20 cellular contexts compared by ENCODE assay signal in genomic region chr15:84868037-84868880, GRCh38. TPM values are rescaled to one million over a fixed set of nuclear protein-coding genes. Genes with fewer than 3 reads are reported as not detected.
DNase-seq lines count a peak whose midpoint lies in the region; ATAC-seq, FAIRE-seq and TF ChIP-seq lines count a peak whose summit lies in the region.
"Had no signal": no experiment of that assay in that cellular context is flagged by ENCODE, and none has a peak within 500 bp of the region (broad histone marks: within the 10 kb centered on the region; RNA-seq: fewer than 3 reads in every experiment).

No MANE protein-coding gene starts in this region.

- 100% methylated on average over 1 of the region's 12 CpGs; no CpG with 5 or more reads in 1 of the 2 experiments for WGBS in IMR-90 (ENCODE audit: extremely low coverage in 2 of 2, insufficient read length in 1 of 2), 2 experiments
- 92% methylated on average over 12 of the region's 12 CpGs; no CpG with 5 or more reads in 1 of the 2 experiments for WGBS in H1 (ENCODE audit: extremely low coverage in 1 of 2, insufficient coverage in 1 of 2, insufficient read length in 1 of 2, insufficient replicate concordance in 2 of 2, low coverage in 1 of 2, low lambda C conversion rate in 2 of 2, missing lambda C conversion rate in 1 of 2), 2 experiments

- H4K5ac ChIP-seq in IMR-90 (ENCODE audit: low read depth, low read length) (no peak overlapping the region), H1 (ENCODE audit: insufficient read length, low read depth, low read length) (no peak overlapping the region)

- H3K4ac ChIP-seq in IMR-90 (ENCODE audit: low read depth, low read length) = no peak overlapping the region
- no peak overlapping the region for H3K4ac ChIP-seq in H1 (replicated peaks; ENCODE audit: insufficient read length, low read depth, low read length)

- in situ Hi-C loops in IMR-90 (cut with MboI; ENCODE audit: low sequenced_read_pairs) (no loop called here), ACHN (cut with HindIII; ENCODE audit: low pct_ligation_motif_present, low pct_unique_long_range_greater_than_20kb, low sequenced_read_pairs) (no loop called here)

- H3K9me3 Mint-ChIP-seq in activated T-helper 17 cell treated with anti-CD3 and anti-CD28 coated beads, Interleukin-2, amount 50 U/mL, for 72 hours = no peaks in the 10 kb centered on the region
- H3K9me3 Mint-ChIP-seq: CD8-positive, alpha-beta T cell; HFFc6 had no signal

- intact Hi-C loops in IMR-90 (cut with micrococcal nuclease) = no loop called here

- H3K79me2 ChIP-seq in H1 (ENCODE audit: control insufficient read depth in 1 of 2, insufficient read depth in 2 of 2, low read length in 2 of 2) = no peaks in the 10 kb centered on the region

- no peak for TF ChIP-seq RAD21 in IMR-90 (IDR thresholded peaks at IDR 0.05; ENCODE audit: low read length)
- no peak for TF ChIP-seq RAD21 in H1 (IDR thresholded peaks at IDR 0.05 in 1 of 2, conservative IDR thresholded peaks at IDR 0.05 in 1 of 2; ENCODE audit: low read depth in 2 of 2, low read length in 2 of 2)

- H2BK5ac ChIP-seq in IMR-90 (ENCODE audit: low read depth, low read length, poor library complexity, severe bottlenecking) (no peak overlapping the region), H1 (ENCODE audit: low read depth, low read length) (no peak overlapping the region)

- H3K9me1 ChIP-seq in IMR-90 (ENCODE audit: insufficient read depth, low read length) = no peaks in the 10 kb centered on the region

- dilution Hi-C loops in IMR-90 (cut with HindIII; ENCODE audit: low sequenced_read_pairs, unreplicated experiment) = no loop called here

- no peak overlapping the region for H3K4me3 ChIP-seq in IMR-90 (ENCODE audit: insufficient read depth, low read depth, low read length)
- H3K4me3 ChIP-seq in H1 (ENCODE audit: extremely low read depth in 1 of 4, insufficient read depth in 2 of 4, low read depth in 3 of 4, low read length in 4 of 4) = no peak overlapping the region
- H3K4me3 ChIP-seq in neutrophil (ENCODE audit: low read depth in 1 of 2, low read length in 1 of 2) = peak overlapping the region in 1 of 2 experiments; percentile 48
- H3K4me3 ChIP-seq: A549, HAP-1 had no signal

- no peak for TF ChIP-seq EP300 in H1 (IDR thresholded peaks at IDR 0.05; ENCODE audit: borderline replicate concordance in 1 of 2, low read depth in 2 of 2, low read length in 2 of 2)

- H4K20me1 ChIP-seq in IMR-90 (ENCODE audit: insufficient read depth, low read length) (no peaks in the 10 kb centered on the region), H1 (replicated peaks in 1 of 2; ENCODE audit: control insufficient read depth in 1 of 2, insufficient read depth in 2 of 2, low read length in 2 of 2) (peaks cover 0 to 3% of the 10 kb centered on the region in 2 experiments)

- peak overlapping the region; percentile 19 for H3K27ac Mint-ChIP-seq in activated T-helper 17 cell treated with anti-CD3 and anti-CD28 coated beads, Interleukin-2, amount 50 U/mL, for 72 hours
- H3K27ac Mint-ChIP-seq: CD14-positive monocyte; CD8-positive, alpha-beta T cell; HFFc6 had no signal

- H3K4me1 ChIP-seq in IMR-90 (ENCODE audit: control insufficient read depth, insufficient read depth, low read length) (no peaks in the 10 kb centered on the region), H1 (replicated peaks in 1 of 4; ENCODE audit: control insufficient read depth in 3 of 4, insufficient read depth in 4 of 4, low read length in 3 of 4) (no peaks in the 10 kb centered on the region), neutrophil (ENCODE audit: control insufficient read depth in 1 of 2, insufficient read depth in 1 of 2, low read depth in 1 of 2, low read length in 1 of 2) (peaks cover 32 to 40% of the 10 kb centered on the region in 2 experiments)
- H3K4me1 ChIP-seq: HAP-1 had no signal

- H3K56ac ChIP-seq in IMR-90 (ENCODE audit: extremely low read depth, insufficient read depth, low read length) = no peak overlapping the region
- H3K56ac ChIP-seq in H1 (replicated peaks; ENCODE audit: insufficient read length, low read depth, low read length) = no peak overlapping the region

- no peaks in the 10 kb centered on the region for H3K36me3 ChIP-seq in IMR-90 (ENCODE audit: control insufficient read depth, insufficient read depth, low read length)
- no peaks in the 10 kb centered on the region; a peak in 1 of 8 replicates for H3K36me3 ChIP-seq in H1 (ENCODE audit: control insufficient read depth in 2 of 4, insufficient read depth in 4 of 4, low read length in 3 of 4)
- no peaks in the 10 kb centered on the region for H3K36me3 ChIP-seq in neutrophil
- H3K36me3 ChIP-seq: HAP-1 had no signal

- FAIRE-seq in H1 (lab: Jason Lieb, UNC) = no peak
- FAIRE-seq: A549, D721Med, G401.6, GM12891 had no signal

- H3K23me2 ChIP-seq in H1 (ENCODE audit: low read depth, low read length) = no peaks in the 10 kb centered on the region

- H3K79me1 ChIP-seq in IMR-90 (ENCODE audit: low read depth in 1 of 2, low read length in 2 of 2) = no peaks in the 10 kb centered on the region
- no peaks in the 10 kb centered on the region for H3K79me1 ChIP-seq in H1 (ENCODE audit: low read depth, low read length)

- H3K23ac ChIP-seq in IMR-90 (ENCODE audit: low read depth, low read length) = no peak overlapping the region
- H3K23ac ChIP-seq in H1 (ENCODE audit: insufficient read length) = no peak overlapping the region

- no peak for TF ChIP-seq POLR2A in IMR-90 (IDR thresholded peaks at IDR 0.05; ENCODE audit: low read depth, low read length)
- TF ChIP-seq POLR2A in H1 (IDR thresholded peaks at IDR 0.05; ENCODE audit: control extremely low read depth in 1 of 2, low read depth in 2 of 2, low read length in 2 of 2) = no peak

- H4K8ac ChIP-seq in IMR-90 (ENCODE audit: low read depth in 2 of 2, low read length in 2 of 2) (no peak overlapping the region), H1 (ENCODE audit: extremely low read depth, insufficient read depth, low read length) (peak overlapping the region; percentile 12; the same call in 1 of the 2 replicates)

- H2AK5ac ChIP-seq in IMR-90 (ENCODE audit: low read depth, low read length) = no peak overlapping the region
- H2AK5ac ChIP-seq in H1 (ENCODE audit: low read depth, low read length) = no peak overlapping the region

- CTCF ChIA-PET in IMR-90 (lab: Yijun Ruan, JAX) = no interaction called here
- CTCF ChIA-PET in H1 (lab: Charles Lee; ENCODE audit: partially characterized antibody) = interaction anchor here (0.5 to 7.8 kb wide), 11 partner anchors 10 to 139 kb away, joined by 3 to 74 read pairs (median 3); no protein-coding TSS in a partner anchor

- DNase-seq in IMR-90 (no peak), H1 (ENCODE audit: low read depth in 1 of 2, low spot score in 2 of 2) (no peak), ACHN (no peak)
- DNase-seq: CD8-positive, alpha-beta T cell; COR-L47; DMS153; DMS79 treated with DMSO at 0.1 percent for 48 hours; EL; GOT3; HFFc6 had no signal

- H3K14ac ChIP-seq in IMR-90 (replicated peaks; ENCODE audit: low read depth, low read length) = no peak overlapping the region
- no peak overlapping the region for H3K14ac ChIP-seq in H1 (ENCODE audit: insufficient read length)

- no peak overlapping the region for H3K27ac ChIP-seq in IMR-90 (ENCODE audit: insufficient read depth, low read length)
- no peak overlapping the region for H3K27ac ChIP-seq in H1 (ENCODE audit: low read depth, low read length)
- H3K27ac ChIP-seq in neutrophil = peak overlapping the region; percentile 91
- H3K27ac ChIP-seq: A549 had no signal

- H3K27me3 ChIP-seq in IMR-90 (ENCODE audit: control insufficient read depth, insufficient read depth, low read length) = peaks cover 40% of the 10 kb centered on the region
- H3K27me3 ChIP-seq in H1 (replicated peaks in 1 of 4; ENCODE audit: control insufficient read depth in 3 of 4, extremely low read depth in 1 of 4, insufficient read depth in 3 of 4, low read length in 3 of 4) = no peaks in the 10 kb centered on the region
- no peaks in the 10 kb centered on the region for H3K27me3 ChIP-seq in neutrophil

- H4K91ac ChIP-seq in IMR-90 (ENCODE audit: insufficient read depth, low read depth, low read length) = no peak overlapping the region
- no peak overlapping the region for H4K91ac ChIP-seq in H1 (replicated peaks; ENCODE audit: insufficient read length, low read length)

- BruUV-seq in IMR-90 (replicated peaks; lab: Mats Ljungman, UMichigan) = no TSS peak

- no peak overlapping the region for H2BK15ac ChIP-seq in IMR-90 (ENCODE audit: low read depth, low read length)
- H2BK15ac ChIP-seq in H1 (ENCODE audit: low read length) = no peak overlapping the region

- no peak overlapping the region for H2AK9ac ChIP-seq in IMR-90 (replicated peaks; ENCODE audit: low read depth, low read length, poor library complexity)

- no peaks in the 10 kb centered on the region for H3K4me1 Mint-ChIP-seq in activated T-helper 17 cell treated with anti-CD3 and anti-CD28 coated beads, Interleukin-2, amount 50 U/mL, for 72 hours

- H3K4me2 ChIP-seq in IMR-90 (ENCODE audit: low read depth, low read length) (no peak overlapping the region), H1 (ENCODE audit: insufficient read depth in 1 of 2, low read depth in 2 of 2, low read length in 2 of 2) (no peak overlapping the region)
- H3K4me2 ChIP-seq: A549 had no signal

- H2BK120ac ChIP-seq in IMR-90 (ENCODE audit: low read depth, low read length) = no peak overlapping the region
- no peak overlapping the region for H2BK120ac ChIP-seq in H1 (replicated peaks; ENCODE audit: low read depth, low read length)

- H3K9me3 ChIP-seq in IMR-90 (ENCODE audit: control insufficient read depth, insufficient read depth, low read length) (no peaks in the 10 kb centered on the region), H1 (ENCODE audit: insufficient read depth in 2 of 2, low read depth in 1 of 2, low read length in 1 of 2) (no peaks in the 10 kb centered on the region), neutrophil (no peaks in the 10 kb centered on the region)
- H3K9me3 ChIP-seq: A549, HAP-1 had no signal

- H2AFZ ChIP-seq in IMR-90 (replicated peaks; ENCODE audit: low read length, poor library complexity) (peak overlapping the region; percentile 16), H1 (ENCODE audit: low read length) (no peak overlapping the region)

- POLR2A ChIA-PET in IMR-90 (lab: Charles Lee; ENCODE audit: unreplicated experiment) (no interaction called here), H1 (lab: Charles Lee; ENCODE audit: partially characterized antibody) (interaction anchor here (1.8 kb wide), 1 partner anchor 10 kb away, joined by 6 read pairs; no protein-coding TSS in a partner anchor)

- no peak overlapping the region for H2BK12ac ChIP-seq in H1 (ENCODE audit: low read depth, low read length)

- no peak overlapping the region for H3K18ac ChIP-seq in IMR-90 (ENCODE audit: low read depth, low read length)
- H3K18ac ChIP-seq in H1 (ENCODE audit: extremely low read depth, low read length) = no peak overlapping the region

- no peaks in the 10 kb centered on the region for H3K36me3 Mint-ChIP-seq in activated T-helper 17 cell treated with anti-CD3 and anti-CD28 coated beads, Interleukin-2, amount 50 U/mL, for 72 hours (ENCODE audit: low read depth)
- H3K36me3 Mint-ChIP-seq: CD14-positive monocyte; CD8-positive, alpha-beta T cell had no signal

- no peaks in the 10 kb centered on the region for H3K27me3 Mint-ChIP-seq in activated T-helper 17 cell treated with anti-CD3 and anti-CD28 coated beads, Interleukin-2, amount 50 U/mL, for 72 hours

- H2BK20ac ChIP-seq in IMR-90 (ENCODE audit: low read depth, low read length) (no peak overlapping the region), H1 (ENCODE audit: low read length) (no peak overlapping the region)

- no peak for TF ChIP-seq CTCF in IMR-90 (conservative IDR thresholded peaks at IDR 0.05; ENCODE audit: low read depth, low read length)
- no peak for TF ChIP-seq CTCF in H1 (IDR thresholded peaks at IDR 0.05; ENCODE audit: control extremely low read depth in 1 of 3, insufficient read depth in 1 of 3, low read depth in 1 of 3, low read length in 3 of 3)
- TF ChIP-seq CTCF in neutrophil (IDR thresholded peaks at IDR 0.05) = no peak

- H3K4me3 Mint-ChIP-seq in activated T-helper 17 cell treated with anti-CD3 and anti-CD28 coated beads, Interleukin-2, amount 50 U/mL, for 72 hours = no peak overlapping the region
- H3K4me3 Mint-ChIP-seq: CD8-positive, alpha-beta T cell; HFFc6 had no signal

- H3K9ac ChIP-seq in IMR-90 (ENCODE audit: low read depth, low read length) = no peak overlapping the region
- H3K9ac ChIP-seq in H1 (replicated peaks in 1 of 4; ENCODE audit: extremely low read depth in 1 of 4, low read depth in 3 of 4, low read length in 3 of 4) = no peak overlapping the region

- no peak for ATAC-seq in IMR-90 (ENCODE audit: low read depth)
- no peak for ATAC-seq in activated T-helper 17 cell treated with anti-CD3 and anti-CD28 coated beads, Interleukin-2, amount 50 U/mL, for 72 hours (replicated peaks)
- ATAC-seq in GM18870 (IDR thresholded peaks at IDR 0.05; ENCODE audit: unreplicated experiment) = no peak
- no peak for ATAC-seq in HG02623 (IDR thresholded peaks at IDR 0.05; ENCODE audit: unreplicated experiment)
- ATAC-seq: A549; CD8-positive, alpha-beta T cell had no signal

RNA-seq across cellular contexts. Expression of gene SLC28A1, which starts 16.2 kb away (rescaled TPM):
- not detected in 2 replicates for total RNA-seq in IMR-90 (2012; rRNA removed)
- not detected in 2 replicates for polyA plus RNA-seq in IMR-90 (2012; rRNA removed)
- polyA plus RNA-seq in IMR-90 (2012; cell fraction: cytosol; rRNA removed) = 0.01 TPM in 1 of 2 replicates, not detected in the other
- not detected in 2 replicates for polyA plus RNA-seq in IMR-90 (2012; cell fraction: nucleus; rRNA removed; ENCODE audit: low replicate concordance)
- not detected for total RNA-seq in activated T-helper 17 cell treated with anti-CD3 and anti-CD28 coated beads, Interleukin-2, amount 50 U/mL, for 72 hours
- total RNA-seq in H1 (2021; fragmentation: NEBNext Ultra II Directional; extraction: Animal tissue kit (Norgen Biotek cat#: 25700)) = not detected in 2 replicates
- polyA plus RNA-seq in H1 (2011; rRNA removed) = 0.03 and 0.09 TPM in 2 replicates
- 0.05 TPM for polyA plus RNA-seq in H1 (2011; cell fraction: cytosol; rRNA removed)
- 0.23 TPM for polyA plus RNA-seq in H1 (2011; cell fraction: nucleus; rRNA removed)
- 0.07 to 0.11 TPM in 2 of 4 replicates, not detected in the others for polyA plus RNA-seq in H1 (2012, experiment 1 of 2)
- polyA plus RNA-seq in H1 (2012, experiment 2 of 2) = not detected
- not detected for polyA plus RNA-seq in H1 (2013, experiment 1 of 2)
- polyA plus RNA-seq in H1 (2013, experiment 2 of 2) = not detected
- polyA minus RNA-seq in H1 (2011; rRNA and poly(A)+ RNA removed) = 0.10 TPM in 1 of 2 replicates, not detected in the other
- not detected for polyA minus RNA-seq in H1 (2011; cell fraction: cytosol; rRNA and poly(A)+ RNA removed)
- 0.20 TPM for polyA minus RNA-seq in H1 (2011; cell fraction: nucleus; rRNA and poly(A)+ RNA removed)
- total RNA-seq: CD8-positive, alpha-beta T cell; HFFc6 had no signal
- polyA plus RNA-seq: CD14-positive monocyte had no signal

RNA-seq across cellular contexts. Expression of gene ALPK3, which starts 51.1 kb away (rescaled TPM):
- total RNA-seq in IMR-90 (2012; rRNA removed) = under 0.01 TPM in 2 replicates
- polyA plus RNA-seq in IMR-90 (2012; rRNA removed) (0.06 and 0.26 TPM in 2 replicates), H1 (2011; rRNA removed) (4.4 and 4.9 TPM in 2 replicates)
- polyA plus RNA-seq in IMR-90 (2012; cell fraction: cytosol; rRNA removed) = 0.03 and 0.05 TPM in 2 replicates
- 0.47 and 0.57 TPM in 2 replicates for polyA plus RNA-seq in IMR-90 (2012; cell fraction: nucleus; rRNA removed; ENCODE audit: low replicate concordance)
- 1 to 10 TPM in 1 of 2 donors, under 1 TPM in 1; 0.29 to 1.1 TPM for total RNA-seq in activated T-helper 17 cell treated with anti-CD3 and anti-CD28 coated beads, Interleukin-2, amount 50 U/mL, for 72 hours
- total RNA-seq in H1 (2021; fragmentation: NEBNext Ultra II Directional; extraction: Animal tissue kit (Norgen Biotek cat#: 25700)) = 16.0 and 19.2 TPM in 2 replicates
- 4.2 TPM for polyA plus RNA-seq in H1 (2011; cell fraction: cytosol; rRNA removed)
- polyA plus RNA-seq in H1 (2011; cell fraction: nucleus; rRNA removed) = 10.3 TPM
- polyA plus RNA-seq in H1 (2012, experiment 1 of 2) = 7.6 to 11.5 TPM (median 8.7 TPM) in 4 replicates
- polyA plus RNA-seq in H1 (2012, experiment 2 of 2) = 4.6 TPM
- polyA plus RNA-seq in H1 (2013, experiment 1 of 2) = 6.6 TPM
- polyA plus RNA-seq in H1 (2013, experiment 2 of 2) = 5.8 TPM
- polyA minus RNA-seq in H1 (2011; rRNA and poly(A)+ RNA removed) = 9.1 and 14.5 TPM in 2 replicates
- polyA minus RNA-seq in H1 (2011; cell fraction: cytosol; rRNA and poly(A)+ RNA removed) = 5.1 TPM
- 7.5 TPM for polyA minus RNA-seq in H1 (2011; cell fraction: nucleus; rRNA and poly(A)+ RNA removed)
